In the genomic region with DNA sequence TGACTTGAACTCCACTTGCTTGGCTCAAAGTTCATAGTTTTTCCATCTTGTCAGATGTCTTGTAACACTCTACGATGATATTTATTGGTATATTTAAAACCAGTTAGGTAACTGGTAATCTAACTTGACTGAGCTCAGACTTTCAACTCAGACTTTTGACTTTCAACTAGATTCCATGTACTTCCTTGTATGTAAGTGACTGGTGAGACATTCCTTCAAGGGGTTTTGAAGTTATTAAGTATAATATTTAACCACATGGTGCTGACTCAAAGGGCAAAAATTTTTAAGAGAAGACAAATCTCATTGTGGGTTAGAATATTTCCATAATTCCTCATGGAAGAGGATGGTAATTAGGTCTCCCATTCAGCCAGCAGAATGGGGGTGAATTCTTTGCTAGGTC, we compare ENCODE assay signal across 33 cellular contexts.
DNase-seq lines count a peak whose midpoint lies in the region; ATAC-seq and TF ChIP-seq lines count a peak whose summit lies in the region.
"Had no signal": no experiment of that assay in that cellular context is flagged by ENCODE, and none has a peak within 500 bp of the region (broad histone marks: within the 10 kb centered on the region; RNA-seq: fewer than 3 reads in every experiment).

No MANE protein-coding gene starts in this region.

- no peak overlapping the region for H3K27ac ChIP-seq in foreskin keratinocyte
- H3K27ac ChIP-seq: heart right ventricle, ovary, PC-9, right atrium auricular region, stomach, thyroid gland, WERI-Rb-1 had no signal

- POLR2A ChIA-PET in BJ (lab: Charles Lee), result no interaction called here

- H3K4me1 ChIP-seq in foreskin keratinocyte (peaks cover 18% of the 10 kb centered on the region), mucosa of descending colon (ENCODE audit: low read depth) (no peaks in the 10 kb centered on the region)
- H3K4me1 ChIP-seq: BE2C, heart right ventricle, right atrium auricular region, stomach had no signal

- ATAC-seq in foreskin keratinocyte, result peak; percentile 90
- peak; percentile 89 for ATAC-seq in mucosa of descending colon
- ATAC-seq in left cardiac atrium, result no peak
- no peak for ATAC-seq in HG03571 (IDR thresholded peaks at IDR 0.05; ENCODE audit: unreplicated experiment)
- ATAC-seq: effector memory CD8-positive, alpha-beta T cell; heart right ventricle; T-cell had no signal

- DNase-seq in BJ (ENCODE audit: low read depth), result peak; percentile 50
- peak; percentile 75 for DNase-seq in LoVo (ENCODE audit: low spot score)
- peak; percentile 79 to 92 for DNase-seq in foreskin keratinocyte
- DNase-seq in mucosa of descending colon, result no peak
- DNase-seq in left cardiac atrium, result no peak
- DNase-seq in activated CD8-positive, alpha-beta memory T cell treated with anti-CD3 and anti-CD28 coated beads, Interleukin-2, amount 50 U/mL, for 4 hours, result no peak
- DNase-seq in SW480 (ENCODE audit: low spot score), result no peak
- DNase-seq: activated CD4-positive, alpha-beta T cell treated with anti-CD3 and anti-CD28 coated beads for 4 hours; activated effector memory CD4-positive, alpha-beta T cell treated with anti-CD3 and anti-CD28 coated beads, Interleukin-2, amount 50 U/mL, for 16 hours; activated T-cell treated with anti-CD3 and anti-CD28 coated beads for 4 hours; aorta; BE2C; caudate nucleus; CD8-positive, alpha-beta memory T cell; cortex of kidney; DMS79 treated with DMSO at 0.1 percent for 48 hours; effector memory CD8-positive, alpha-beta T cell; erythroblast; GDM1; H9; heart right ventricle; Kasumi-1; NCI-H146; NCI-H226; ovary; PC-9; SIG-M5; stomach; T-cell; thyroid gland; WERI-Rb-1 had no signal

- peaks cover 2% of the 10 kb centered on the region for H3K9me3 ChIP-seq in mucosa of descending colon
- H3K9me3 ChIP-seq: BE2C, heart right ventricle, ovary, right atrium auricular region, stomach, thyroid gland had no signal

- H3K36me3 ChIP-seq in BJ (ENCODE audit: control insufficient read depth, insufficient read depth, low read length), result no peaks in the 10 kb centered on the region
- H3K36me3 ChIP-seq in mucosa of descending colon (ENCODE audit: low read depth), result no peaks in the 10 kb centered on the region
- H3K36me3 ChIP-seq: BE2C, heart right ventricle, ovary, right atrium auricular region, stomach, thyroid gland, WERI-Rb-1 had no signal

- H3K27me3 ChIP-seq in BJ (ENCODE audit: control insufficient read depth, insufficient read depth, low read length), result no peaks in the 10 kb centered on the region
- H3K27me3 ChIP-seq in foreskin keratinocyte, result no peaks in the 10 kb centered on the region
- H3K27me3 ChIP-seq: BE2C, heart right ventricle, ovary, right atrium auricular region, stomach, thyroid gland had no signal

- no peak for TF ChIP-seq CTCF in BJ (IDR thresholded peaks at IDR 0.05; ENCODE audit: insufficient read depth, low read depth, low read length)
- TF ChIP-seq CTCF in foreskin keratinocyte (conservative IDR thresholded peaks at IDR 0.05), result no peak
- no peak for TF ChIP-seq CTCF in mucosa of descending colon (IDR thresholded peaks at IDR 0.05)

- CTCF ChIA-PET in BJ (lab: Yijun Ruan, JAX), result no interaction called here

- intact Hi-C loops in mucosa of descending colon (cut with DNase I, micrococcal nuclease), result no loop called here
- intact Hi-C loops in left cardiac atrium (cut with DNase I), result no loop called here

- H3K4me3 ChIP-seq in BJ (ENCODE audit: low read depth, low read length) (no peak overlapping the region), mucosa of descending colon (no peak overlapping the region)
- H3K4me3 ChIP-seq: heart right ventricle, ovary, PC-9, right atrium auricular region, stomach, thyroid gland had no signal

Comparison
In these comparisons a context has a peak if more than half of its experiments do, and no peak if none do; other contexts are left out.
1. DNase-seq: peak in BJ (single experiment), LoVo (single experiment) and foreskin keratinocyte (2 of 2); none in mucosa of descending colon (0 of 3), left cardiac atrium (single experiment), activated CD8-positive, alpha-beta memory T cell treated with anti-CD3 and anti-CD28 coated beads, Interleukin-2, amount 50 U/mL, for 4 hours (single experiment) and SW480 (single experiment).
2. ATAC-seq: peak in foreskin keratinocyte (single experiment) and mucosa of descending colon (single experiment); none in left cardiac atrium (0 of 2) and HG03571 (single experiment).